9 cellular contexts compared by ENCODE assay signal in the genomic region with DNA sequence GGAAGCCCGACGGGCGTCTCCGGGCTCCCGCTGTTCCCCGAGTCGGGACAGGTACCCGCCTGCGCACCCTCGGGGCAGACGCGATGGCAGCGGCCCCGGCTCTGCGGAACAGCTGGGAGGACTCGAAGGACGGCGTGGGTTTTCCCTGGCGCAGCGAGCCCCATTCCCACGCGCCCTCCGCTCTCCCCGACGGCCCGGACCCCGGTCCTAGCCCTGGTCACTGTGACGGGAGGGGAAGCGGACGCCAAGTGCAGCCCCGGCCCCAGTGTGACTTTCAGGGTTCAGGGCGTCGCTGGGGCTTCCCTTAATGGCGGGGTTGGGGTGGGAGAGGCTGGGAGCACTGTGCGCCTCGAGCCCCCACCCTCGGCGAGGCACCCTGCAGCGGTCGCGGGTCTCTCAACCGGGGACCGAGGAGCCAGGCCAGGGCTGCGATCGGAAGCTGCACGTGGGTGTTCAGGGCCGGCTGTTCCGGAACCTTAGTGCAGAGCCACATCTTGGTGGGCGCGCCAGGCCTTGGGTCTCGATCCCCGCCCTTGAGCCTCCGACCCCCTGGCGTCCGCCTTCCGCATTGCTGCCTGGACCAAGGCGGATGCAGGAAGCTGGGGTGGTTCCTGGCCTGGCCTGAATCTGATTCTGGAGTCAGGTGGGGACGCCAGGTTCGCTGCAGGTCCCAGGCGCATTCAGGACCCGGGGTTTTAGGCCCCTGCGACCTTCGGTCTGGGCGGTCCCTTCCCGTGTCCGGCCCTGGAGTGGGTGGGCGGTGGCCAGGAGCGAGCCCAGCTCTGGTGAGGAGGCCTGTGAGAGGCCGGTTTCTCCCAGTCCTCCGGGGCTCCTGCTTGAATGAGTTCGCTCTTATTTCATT. TPM values are rescaled to one million over a fixed set of nuclear protein-coding genes. Genes with fewer than 3 reads are reported as not detected.
DNase-seq lines count a peak whose midpoint lies in the region; ATAC-seq and TF ChIP-seq lines count a peak whose summit lies in the region.
"Had no signal": no experiment of that assay in that cellular context is flagged by ENCODE, and none has a peak within 500 bp of the region (broad histone marks: within the 10 kb centered on the region; RNA-seq: fewer than 3 reads in every experiment).

No MANE protein-coding gene starts in this region.

- CTCF ChIA-PET in mammary epithelial cell (lab: Charles Lee; ENCODE audit: low non-redundant PET), result no interaction called here

- H3K79me2 ChIP-seq in mammary epithelial cell (ENCODE audit: insufficient read depth, low read length), result no peaks in the 10 kb centered on the region

- dilution Hi-C loops in mammary epithelial cell (cut with HindIII; ENCODE audit: low sequenced_read_pairs), result loop anchor here (25.0 kb wide), 2 partner anchors 255 to 380 kb away; a partner anchor contains a TSS

- H2AFZ ChIP-seq in mammary epithelial cell (ENCODE audit: low read depth, low read length), result peak overlapping the region; percentile 91

- in situ Hi-C loops in mammary epithelial cell (cut with MboI; ENCODE audit: low sequenced_read_pairs in 2 of 2), result no loop called here

- peak overlapping the region; percentile 63 for H3K9ac ChIP-seq in mammary epithelial cell (ENCODE audit: insufficient read depth, low read length)

- H4K20me1 ChIP-seq in mammary epithelial cell (ENCODE audit: insufficient read depth, low read length), result no peaks in the 10 kb centered on the region

- BruUV-seq in mammary epithelial cell (replicated peaks; lab: Mats Ljungman, UMichigan), result TSS peak; percentile 95

- 0% methylated on average over 8 of the region's 71 CpGs for WGBS in mammary epithelial cell (ENCODE audit: low coverage, missing lambda C conversion rate)
- 30 to 40% methylated on average over 14 to 37 of the region's 71 CpGs for WGBS in upper lobe of left lung, 2 donors

- H3K9me3 ChIP-seq in mammary epithelial cell (replicated peaks; ENCODE audit: insufficient read depth, low read length) (no peaks in the 10 kb centered on the region), upper lobe of left lung (no peaks in the 10 kb centered on the region)

- H3K4me1 ChIP-seq in mammary epithelial cell (ENCODE audit: insufficient read depth, low read length) (peaks cover 27% of the 10 kb centered on the region), upper lobe of left lung (peaks cover 3 to 8% (median 7%) of the 10 kb centered on the region in 4 donors)

- peak overlapping the region; percentile 81 for H3K4me2 ChIP-seq in mammary epithelial cell (ENCODE audit: insufficient read depth, low read depth, low read length)

- H3K27me3 ChIP-seq in mammary epithelial cell (ENCODE audit: insufficient read depth, low read length) (no peaks in the 10 kb centered on the region), upper lobe of left lung (no peaks in the 10 kb centered on the region)

- intact Hi-C loops in mammary epithelial cell (cut with micrococcal nuclease), result no loop called here

- peak overlapping the region in 1 of 3 experiments; percentile 4 for H3K4me3 ChIP-seq in mammary epithelial cell (replicated peaks in 1 of 3; ENCODE audit: insufficient read depth in 1 of 3, low read depth in 2 of 3, low read length in 3 of 3)
- peak overlapping the region in 3 of 4 donors; percentile 23 to 41 (median 37) for H3K4me3 ChIP-seq in upper lobe of left lung

- TF ChIP-seq POLR2A in upper lobe of left lung (IDR thresholded peaks at IDR 0.05), result no peak

- ATAC-seq in upper lobe of left lung (ENCODE audit: low FRiP score in 2 of 2) (peak; percentile 19 to 70), GM21717 (IDR thresholded peaks at IDR 0.05; ENCODE audit: unreplicated experiment) (no peak), HG02571 (IDR thresholded peaks at IDR 0.05; ENCODE audit: unreplicated experiment) (no peak), GM21528 (IDR thresholded peaks at IDR 0.05; ENCODE audit: low FRiP score, unreplicated experiment) (no peak)

- peak overlapping the region; percentile 68 for H3K27ac ChIP-seq in mammary epithelial cell (ENCODE audit: insufficient read depth, low read depth, low read length)
- H3K27ac ChIP-seq in upper lobe of left lung, result peak overlapping the region in 1 of 4 donors; percentile 35

- no peak for TF ChIP-seq EP300 in upper lobe of left lung (IDR thresholded peaks at IDR 0.05)

- H3K36me3 ChIP-seq in mammary epithelial cell (ENCODE audit: insufficient read depth, low read length) (no peaks in the 10 kb centered on the region), upper lobe of left lung (no peaks in the 10 kb centered on the region)

- peak; percentile 57 for DNase-seq in activated gamma-delta T cell treated with Interleukin-2 at 50 U/mL for 16 hours
- DNase-seq in activated gamma-delta T cell (lab: John Stamatoyannopoulos, UW), result no peak
- DNase-seq in mammary epithelial cell, result no peak
- peak; percentile 30 to 48 for DNase-seq in lung microvascular endothelial cell (ENCODE audit: low read depth in 2 of 2)
- DNase-seq in upper lobe of left lung, result peak in 1 of 2 donors; percentile 90

- TF ChIP-seq CTCF in mammary epithelial cell (conservative IDR thresholded peaks at IDR 0.05 in 1 of 2, IDR thresholded peaks at IDR 0.05 in 1 of 2; ENCODE audit: extremely low read depth in 1 of 2, insufficient read depth in 1 of 2, low read depth in 1 of 2, low read length in 2 of 2) (peak; percentile 29 to 50), upper lobe of left lung (IDR thresholded peaks at IDR 0.05) (peak in 5 of 6 experiments; percentile 49 to 83 (median 64))

RNA-seq across cellular contexts. Expression of a gene that starts 3.5 kb away (rescaled TPM):
- 100 to 1,000 TPM in 1 of 2 donors, under 1 TPM in 1; 0.73 to 210 TPM for total RNA-seq in mammary epithelial cell
- 688 TPM for polyA plus RNA-seq in mammary epithelial cell
- 2.2 TPM for polyA minus RNA-seq in mammary epithelial cell
- total RNA-seq in lung microvascular endothelial cell, result not detected in 2 replicates
- total RNA-seq in upper lobe of left lung, result 10 to 100 TPM in 1 of 6 donors, not detected in 5; 12.4 TPM
- total RNA-seq: renal cortical epithelial cell had no signal

RNA-seq across cellular contexts. Expression of a gene that starts 19.2 kb away (rescaled TPM):
- total RNA-seq in mammary epithelial cell (1 to 10 TPM in 1 of 2 donors, not detected in 1; 6.3 TPM), lung microvascular endothelial cell (not detected in 2 replicates), upper lobe of left lung (not detected)
- polyA plus RNA-seq in mammary epithelial cell, result 50.4 TPM
- polyA minus RNA-seq in mammary epithelial cell, result 16.3 TPM
- total RNA-seq: renal cortical epithelial cell had no signal

RNA-seq across cellular contexts. Expression of a gene that starts 20.3 kb away (rescaled TPM):
- total RNA-seq in mammary epithelial cell (under 1 TPM in 1 of 2 donors, not detected in 1; 0.47 TPM), lung microvascular endothelial cell (not detected in 2 replicates), upper lobe of left lung (10 to 100 TPM in 1 of 6 donors, 1 to 10 TPM in 5; 3.1 to 12.3 (median 5.0) TPM)
- 0.20 TPM for polyA plus RNA-seq in mammary epithelial cell
- polyA minus RNA-seq in mammary epithelial cell, result not detected
- total RNA-seq: renal cortical epithelial cell had no signal

RNA-seq across cellular contexts. Expression of a gene that starts 39.1 kb away (rescaled TPM):
- total RNA-seq in mammary epithelial cell, result 10 to 100 TPM; 66.0 to 75.9 TPM
- 74.5 TPM for polyA plus RNA-seq in mammary epithelial cell
- polyA minus RNA-seq in mammary epithelial cell, result 85.9 TPM
- 49.0 and 49.7 TPM in 2 replicates for total RNA-seq in lung microvascular endothelial cell
- total RNA-seq in upper lobe of left lung, result 100 to 1,000 TPM; 104 to 225 (median 189) TPM

RNA-seq across cellular contexts. Expression of a gene that starts 48.2 kb away (rescaled TPM):
- total RNA-seq in mammary epithelial cell, result 1 to 10 TPM in 1 of 2 donors, under 1 TPM in 1; 0.49 to 1.0 TPM
- 4.6 TPM for polyA plus RNA-seq in mammary epithelial cell
- not detected for polyA minus RNA-seq in mammary epithelial cell
- under 0.01 TPM in 2 replicates for total RNA-seq in lung microvascular endothelial cell
- 10 to 100 TPM in 3 of 6 donors, 1 to 10 TPM in 3; 5.2 to 93.2 (median 11.1) TPM for total RNA-seq in upper lobe of left lung

Comparison
In these comparisons a context has a peak if more than half of its experiments do, and no peak if none do; other contexts are left out.
1. DNase-seq: peak in activated gamma-delta T cell treated with Interleukin-2 at 50 U/mL for 16 hours (single experiment) and lung microvascular endothelial cell (2 of 2); none in activated gamma-delta T cell (single experiment) and mammary epithelial cell (single experiment).
2. ATAC-seq: peak in upper lobe of left lung (2 of 2); none in GM21717 (single experiment), HG02571 (single experiment) and GM21528 (single experiment).